Comparison of ENCODE assay signal across 2 cellular contexts in genomic region chr9:92308893-92309292, GRCh38.
TF ChIP-seq lines count a peak whose summit lies in the region.

No MANE protein-coding gene starts in this region.

TF ChIP-seq in IMR-90, 13 proteins besides CTCF, POLR2A, EP300 and RAD21 (continued from another document):
- TF ChIP-seq MXI1 (IDR thresholded peaks at IDR 0.05; ENCODE audit: borderline replicate concordance, low read depth, low read length) (no peak), NFE2L2 (IDR thresholded peaks at IDR 0.05; ENCODE audit: low read depth, low read length) (no peak), RFX5 (IDR thresholded peaks at IDR 0.05; ENCODE audit: low read depth, low read length) (no peak), ELK1 (IDR thresholded peaks at IDR 0.05; ENCODE audit: borderline replicate concordance, low read depth, low read length) (no peak), MAZ (IDR thresholded peaks at IDR 0.05; ENCODE audit: borderline replicate concordance, low read depth, low read length) (no peak), MAFK (IDR thresholded peaks at IDR 0.05; ENCODE audit: low read depth, low read length) (no peak), FOS (IDR thresholded peaks at IDR 0.05; ENCODE audit: low read depth, low read length) (no peak)

TF ChIP-seq in GM23338, 12 proteins besides CTCF, POLR2A, EP300 and RAD21 (continued from another document):
- TF ChIP-seq REST (IDR thresholded peaks at IDR 0.05; ENCODE audit: unreplicated experiment) (no peak), JUNB (IDR thresholded peaks at IDR 0.05; ENCODE audit: unreplicated experiment) (no peak), EZH2 (IDR thresholded peaks at IDR 0.05; ENCODE audit: low read depth, unreplicated experiment) (no peak)
TF ChIP-seq in GM23338: peak in this region for 0.
